ENCODE assay signal across 31 cellular contexts in genomic region chr18:73408434-73408833, GRCh38.
DNase-seq lines count a peak whose midpoint lies in the region; ATAC-seq and TF ChIP-seq lines count a peak whose summit lies in the region.
"Had no signal": no experiment of that assay in that cellular context is flagged by ENCODE, and none has a peak within 500 bp of the region (broad histone marks: within the 10 kb centered on the region; RNA-seq: fewer than 3 reads in every experiment).

No MANE protein-coding gene starts in this region.

- H2BK5ac ChIP-seq in IMR-90 (ENCODE audit: low read depth, low read length, poor library complexity, severe bottlenecking), result no peak overlapping the region

- H3K4me1 Mint-ChIP-seq in activated CD4-positive, alpha-beta memory T cell treated with anti-CD3 and anti-CD28 coated beads for 36 hours (ENCODE audit: low read depth), result no peaks in the 10 kb centered on the region
- H3K4me1 Mint-ChIP-seq: CD14-positive monocyte, T-helper 17 cell had no signal

- no peak overlapping the region for H2BK120ac ChIP-seq in IMR-90 (ENCODE audit: low read depth, low read length)

- TF ChIP-seq CTCF in IMR-90 (conservative IDR thresholded peaks at IDR 0.05; ENCODE audit: low read depth, low read length) (no peak), smooth muscle cell (IDR thresholded peaks at IDR 0.05; ENCODE audit: borderline replicate concordance, insufficient read depth, poor library complexity, severe bottlenecking) (no peak), psoas muscle (IDR thresholded peaks at IDR 0.05) (no peak)

- no peak for TF ChIP-seq RAD21 in IMR-90 (IDR thresholded peaks at IDR 0.05; ENCODE audit: low read length)

- H3K9me3 Mint-ChIP-seq in activated CD4-positive, alpha-beta memory T cell treated with anti-CD3 and anti-CD28 coated beads for 36 hours, result peaks cover 12% of the 10 kb centered on the region
- H3K9me3 Mint-ChIP-seq: nephron had no signal

- H3K4me3 ChIP-seq in IMR-90 (ENCODE audit: insufficient read depth, low read depth, low read length) (no peak overlapping the region), smooth muscle cell (no peak overlapping the region), psoas muscle (no peak overlapping the region)
- H3K4me3 ChIP-seq: cardiac muscle cell, hepatocyte, lower lobe of right lung, mucosa of descending colon, stomach, tibial artery had no signal

- no peak overlapping the region for H3K4me2 ChIP-seq in IMR-90 (ENCODE audit: low read depth, low read length)
- peak overlapping the region; percentile 38 for H3K4me2 ChIP-seq in smooth muscle cell
- H3K4me2 ChIP-seq: hepatocyte, SK-N-SH had no signal

- H3K36me3 Mint-ChIP-seq in activated CD4-positive, alpha-beta memory T cell treated with anti-CD3 and anti-CD28 coated beads for 36 hours, result no peaks in the 10 kb centered on the region
- H3K36me3 Mint-ChIP-seq: CD14-positive monocyte had no signal

- H3K27me3 ChIP-seq in IMR-90 (ENCODE audit: control insufficient read depth, insufficient read depth, low read length) (no peaks in the 10 kb centered on the region), smooth muscle cell (ENCODE audit: low read depth) (no peaks in the 10 kb centered on the region), psoas muscle (ENCODE audit: insufficient read depth in 3 of 3, low read length in 2 of 3) (no peaks in the 10 kb centered on the region)
- H3K27me3 ChIP-seq: cardiac muscle cell, hepatocyte, stomach, tibial artery had no signal

- H3K9me3 ChIP-seq in IMR-90 (ENCODE audit: control insufficient read depth, insufficient read depth, low read length), result no peaks in the 10 kb centered on the region
- no peaks in the 10 kb centered on the region for H3K9me3 ChIP-seq in smooth muscle cell (replicated peaks; ENCODE audit: low read depth)
- H3K9me3 ChIP-seq in psoas muscle, result no peaks in the 10 kb centered on the region
- H3K9me3 ChIP-seq: lower lobe of right lung, mucosa of descending colon, SK-N-SH, stomach, tibial artery had no signal

- H4K5ac ChIP-seq in IMR-90 (ENCODE audit: low read depth, low read length), result no peak overlapping the region

- CTCF ChIA-PET in IMR-90 (lab: Yijun Ruan, JAX), result no interaction called here
- CTCF ChIA-PET in activated CD4-positive, alpha-beta memory T cell treated with anti-CD3 and anti-CD28 coated beads for 36 hours (lab: Charles Lee), result no interaction called here

- no peak for TF ChIP-seq POLR2A in IMR-90 (IDR thresholded peaks at IDR 0.05; ENCODE audit: low read depth, low read length)

- ATAC-seq in IMR-90 (ENCODE audit: low read depth) (no peak), HG02571 (IDR thresholded peaks at IDR 0.05; ENCODE audit: unreplicated experiment) (no peak), psoas muscle (no peak)
- ATAC-seq: esophagus mucosa, lower lobe of right lung, mucosa of descending colon, T-helper 17 cell had no signal

- no peak overlapping the region for H3K23ac ChIP-seq in IMR-90 (ENCODE audit: low read depth, low read length)

- WGBS in IMR-90 (ENCODE audit: extremely low coverage in 2 of 2, insufficient read length in 1 of 2), 2 experiments, result 100% methylated on average over 1 of the region's 4 CpGs; no CpG with 5 or more reads in 1 of the 2 experiments
- WGBS in smooth muscle cell (ENCODE audit: low lambda C conversion rate), result 28% methylated on average over 4 of the region's 4 CpGs
- 42 to 47% (median 44%) methylated on average over 4 of the region's 4 CpGs for WGBS in psoas muscle, 3 donors

- peaks cover 2% of the 10 kb centered on the region; the same call in 1 of the 2 replicates for H3K4me1 ChIP-seq in IMR-90 (ENCODE audit: control insufficient read depth, insufficient read depth, low read length)
- H3K4me1 ChIP-seq in smooth muscle cell (ENCODE audit: low read depth), result peaks cover 17% of the 10 kb centered on the region
- no peaks in the 10 kb centered on the region for H3K4me1 ChIP-seq in psoas muscle
- H3K4me1 ChIP-seq: lower lobe of right lung, stomach, tibial artery had no signal

- H4K20me1 ChIP-seq in IMR-90 (ENCODE audit: insufficient read depth, low read length), result no peaks in the 10 kb centered on the region
- no peaks in the 10 kb centered on the region for H4K20me1 ChIP-seq in smooth muscle cell (ENCODE audit: low read depth)

- H2BK20ac ChIP-seq in IMR-90 (ENCODE audit: low read depth, low read length), result no peak overlapping the region

- no peak overlapping the region for H4K91ac ChIP-seq in IMR-90 (ENCODE audit: insufficient read depth, low read depth, low read length)

- 0 out of 2 replicates have a peak overlapping the region, but pooled peaks have one; percentile 22 for H3K4ac ChIP-seq in IMR-90 (ENCODE audit: low read depth, low read length)

- dilution Hi-C loops in IMR-90 (cut with HindIII; ENCODE audit: low sequenced_read_pairs, unreplicated experiment), result no loop called here

- H3K36me3 ChIP-seq in IMR-90 (ENCODE audit: control insufficient read depth, insufficient read depth, low read length) (no peaks in the 10 kb centered on the region), smooth muscle cell (ENCODE audit: low read depth) (no peaks in the 10 kb centered on the region), psoas muscle (ENCODE audit: insufficient read depth in 1 of 2, low read depth in 1 of 2) (no peaks in the 10 kb centered on the region)
- H3K36me3 ChIP-seq: cardiac muscle cell, lower lobe of right lung, stomach, tibial artery had no signal

- BruUV-seq in IMR-90 (replicated peaks; lab: Mats Ljungman, UMichigan), result no TSS peak

- no peaks in the 10 kb centered on the region; the same call in 1 of the 2 replicates for H3K9me1 ChIP-seq in IMR-90 (ENCODE audit: insufficient read depth, low read length)

- no peak overlapping the region for H3K56ac ChIP-seq in IMR-90 (ENCODE audit: extremely low read depth, insufficient read depth, low read length)

- no peak overlapping the region for H2AK5ac ChIP-seq in IMR-90 (ENCODE audit: low read depth, low read length)

- H3F3A ChIP-seq in smooth muscle cell (ENCODE audit: low read depth), result peaks cover 5% of the 10 kb centered on the region

- H3K79me2 ChIP-seq in smooth muscle cell (ENCODE audit: low read depth), result no peaks in the 10 kb centered on the region
- H3K79me2 ChIP-seq: hepatocyte had no signal

- no peak overlapping the region for H4K8ac ChIP-seq in IMR-90 (ENCODE audit: low read depth in 2 of 2, low read length in 2 of 2)

- 0 out of 4 replicates have a peak, but pooled peaks cover 0 to 3% of the 10 kb centered on the region in 2 experiments for H3K79me1 ChIP-seq in IMR-90 (ENCODE audit: low read depth in 1 of 2, low read length in 2 of 2)

- in situ Hi-C loops in IMR-90 (cut with MboI; ENCODE audit: low sequenced_read_pairs), result no loop called here

- peak overlapping the region; percentile 45; the same call in 1 of the 2 replicates for H3K14ac ChIP-seq in IMR-90 (replicated peaks; ENCODE audit: low read depth, low read length)

- POLR2A ChIA-PET in IMR-90 (lab: Charles Lee; ENCODE audit: unreplicated experiment), result no interaction called here
- POLR2A ChIA-PET in activated CD4-positive, alpha-beta memory T cell treated with anti-CD3 and anti-CD28 coated beads for 36 hours (lab: Charles Lee), result no interaction called here

- no peaks in the 10 kb centered on the region for H3K27me3 Mint-ChIP-seq in activated CD4-positive, alpha-beta memory T cell treated with anti-CD3 and anti-CD28 coated beads for 36 hours
- H3K27me3 Mint-ChIP-seq: activated T-cell treated with anti-CD3 and anti-CD28 coated beads, Interleukin-2, amount 50 U/mL, for 24 hours; T-helper 17 cell had no signal

- H3K4me3 Mint-ChIP-seq in activated CD4-positive, alpha-beta memory T cell treated with anti-CD3 and anti-CD28 coated beads for 36 hours, result no peak overlapping the region
- H3K4me3 Mint-ChIP-seq: activated T-cell treated with anti-CD3 and anti-CD28 coated beads, Interleukin-2, amount 50 U/mL, for 24 hours; CD14-positive monocyte; nephron; T-helper 17 cell had no signal

- H2AK9ac ChIP-seq in IMR-90 (replicated peaks; ENCODE audit: low read depth, low read length, poor library complexity), result no peak overlapping the region

- peak; percentile 17 for DNase-seq in IMR-90
- DNase-seq in astrocyte of the hippocampus (ENCODE audit: low read depth, low spot score), result peak; percentile 67
- DNase-seq in iPS DF 4.7 (ENCODE audit: extremely low read depth, low spot score), result peak; percentile 25
- DNase-seq in smooth muscle cell (lab: John Stamatoyannopoulos, UW; ENCODE audit: unreplicated experiment), result no peak
- DNase-seq in activated CD4-positive, alpha-beta memory T cell treated with anti-CD3 and anti-CD28 coated beads for 36 hours, result no peak
- no peak for DNase-seq in cerebellum (ENCODE audit: low spot score)
- DNase-seq in psoas muscle, result no peak
- DNase-seq: activated CD4-positive, alpha-beta T cell treated with anti-CD3 and anti-CD28 coated beads for 4 hours; activated naive CD4-positive, alpha-beta T cell; activated T-cell treated with anti-CD3 and anti-CD28 coated beads, Interleukin-2, amount 50 U/mL, for 24 hours; Calu3; DND-41; KBM-7; kidney; lower lobe of right lung; mucosa of descending colon; NCI-H2107; retina; SK-N-SH; small intestine; stimulated activated CD4-positive, alpha-beta T cell treated with anti-CD3 and anti-CD28 coated beads, Interleukin-1b, Interleukin-23, amount 100 ng/mL, for 48 hours; stimulated activated CD8-positive, alpha-beta memory T cell treated with anti-CD3 and anti-CD28 coated beads, Interleukin-4, amount 100 ng/mL, for 48 hours; stomach; T-helper 17 cell; tibial artery had no signal

- H2AFZ ChIP-seq in IMR-90 (replicated peaks; ENCODE audit: low read length, poor library complexity) (peak overlapping the region; percentile 13), smooth muscle cell (ENCODE audit: low read depth) (no peak overlapping the region)
- H2AFZ ChIP-seq: hepatocyte had no signal

- H2BK15ac ChIP-seq in IMR-90 (ENCODE audit: low read depth, low read length), result no peak overlapping the region

- no peak overlapping the region for H3K18ac ChIP-seq in IMR-90 (ENCODE audit: low read depth, low read length)

- H3K27ac Mint-ChIP-seq in activated CD4-positive, alpha-beta memory T cell treated with anti-CD3 and anti-CD28 coated beads for 36 hours, result no peak overlapping the region
- H3K27ac Mint-ChIP-seq: activated T-cell treated with anti-CD3 and anti-CD28 coated beads, Interleukin-2, amount 50 U/mL, for 24 hours; T-helper 17 cell had no signal

- H3K27ac ChIP-seq in IMR-90 (ENCODE audit: insufficient read depth, low read length) (no peak overlapping the region), smooth muscle cell (ENCODE audit: low read depth) (peak overlapping the region; percentile 90), psoas muscle (no peak overlapping the region)
- H3K27ac ChIP-seq: cardiac muscle cell, hepatocyte, lower lobe of right lung, stomach, tibial artery had no signal

- no peak overlapping the region for H3K9ac ChIP-seq in IMR-90 (ENCODE audit: low read depth, low read length)
- peak overlapping the region; percentile 81 for H3K9ac ChIP-seq in smooth muscle cell (ENCODE audit: low read depth)
- H3K9ac ChIP-seq: SK-N-SH had no signal

- intact Hi-C loops in IMR-90 (cut with micrococcal nuclease) (no loop called here), psoas muscle (cut with DNase I) (no loop called here)
- intact Hi-C loops in activated CD4-positive, alpha-beta memory T cell treated with anti-CD3 and anti-CD28 coated beads for 36 hours (cut with micrococcal nuclease), result no loop called here

Comparison
In these comparisons a context has a peak if more than half of its experiments do, and no peak if none do; other contexts are left out.
1. DNase-seq: peak in IMR-90 (single experiment), astrocyte of the hippocampus (single experiment) and iPS DF 4.7 (single experiment); none in smooth muscle cell (single experiment), activated CD4-positive, alpha-beta memory T cell treated with anti-CD3 and anti-CD28 coated beads for 36 hours (single experiment), cerebellum (single experiment) and psoas muscle (0 of 2).